8 cellular contexts compared by ENCODE assay signal in genomic region chr10:31083765-31084184, GRCh38. TPM values are rescaled to one million over a fixed set of nuclear protein-coding genes. Genes with fewer than 3 reads are reported as not detected.
A peak's percentile ranks its signal among the peaks of the same experiment; 100 is the strongest.
DNase-seq lines count a peak whose midpoint lies in the region; ATAC-seq and TF ChIP-seq lines count a peak whose summit lies in the region.

No MANE protein-coding gene starts in this region.

- H3K4me3 Mint-ChIP-seq in stimulated activated naive CD8-positive, alpha-beta T cell treated with anti-CD3 and anti-CD28 coated beads, Interleukin-15, Interleukin-2, amounts not matched to agents 100 ng/mL and 50 ng/mL, for 24 hours = no peak overlapping the region

- H3K4me1 Mint-ChIP-seq in stimulated activated naive CD8-positive, alpha-beta T cell treated with anti-CD3 and anti-CD28 coated beads, Interleukin-15, Interleukin-2, amounts not matched to agents 100 ng/mL and 50 ng/mL, for 24 hours (ENCODE audit: low read depth) = peaks cover 6% of the 10 kb centered on the region

- peak overlapping the region; percentile 11 for H3K27ac Mint-ChIP-seq in stimulated activated naive CD8-positive, alpha-beta T cell treated with anti-CD3 and anti-CD28 coated beads, Interleukin-15, Interleukin-2, amounts not matched to agents 100 ng/mL and 50 ng/mL, for 24 hours

- H3K36me3 ChIP-seq in mucosa of descending colon (ENCODE audit: low read depth) = no peaks in the 10 kb centered on the region

- no peaks in the 10 kb centered on the region for H3K9me3 Mint-ChIP-seq in stimulated activated naive CD8-positive, alpha-beta T cell treated with anti-CD3 and anti-CD28 coated beads, Interleukin-15, Interleukin-2, amounts not matched to agents 100 ng/mL and 50 ng/mL, for 24 hours

- H3K27me3 Mint-ChIP-seq in stimulated activated naive CD8-positive, alpha-beta T cell treated with anti-CD3 and anti-CD28 coated beads, Interleukin-15, Interleukin-2, amounts not matched to agents 100 ng/mL and 50 ng/mL, for 24 hours = no peaks in the 10 kb centered on the region

- H3K4me1 ChIP-seq in mucosa of descending colon (ENCODE audit: low read depth) = no peaks in the 10 kb centered on the region

- no peaks in the 10 kb centered on the region for H3K27me3 ChIP-seq in dorsolateral prefrontal cortex

- H3K27ac ChIP-seq in dorsolateral prefrontal cortex = no peak overlapping the region

- H3K9me3 ChIP-seq in mucosa of descending colon = no peaks in the 10 kb centered on the region

- ATAC-seq in mucosa of descending colon (peak; percentile 82), GM18870 (IDR thresholded peaks at IDR 0.05; ENCODE audit: unreplicated experiment) (no peak)

- DNase-seq in NCI-H524 (lab: John Stamatoyannopoulos, UW) (peak; percentile 50 to 81), NCI-H524 treated with DMSO at 0.1 percent for 48 hours (lab: John Stamatoyannopoulos, UW) (no peak), NCI-H226 (peak; percentile 45), dorsolateral prefrontal cortex (peak in 1 of 10 donors; percentile 30), mucosa of descending colon (peak in 2 of 3 donors; percentile 40 to 70)
- DNase-seq in activated CD4-positive, CD25-positive, alpha-beta regulatory T cell treated with anti-CD3 and anti-CD28 coated beads, Interleukin-2, amount 50 U/mL, for 72 hours = peak; percentile 52

- H3K36me3 Mint-ChIP-seq in stimulated activated naive CD8-positive, alpha-beta T cell treated with anti-CD3 and anti-CD28 coated beads, Interleukin-15, Interleukin-2, amounts not matched to agents 100 ng/mL and 50 ng/mL, for 24 hours (ENCODE audit: low read depth) = no peaks in the 10 kb centered on the region

- intact Hi-C loops in dorsolateral prefrontal cortex (cut with DNase I) (no loop called here), mucosa of descending colon (cut with DNase I, micrococcal nuclease) (no loop called here)

- TF ChIP-seq CTCF in dorsolateral prefrontal cortex (IDR thresholded peaks at IDR 0.05 in 54 of 56, conservative IDR thresholded peaks at IDR 0.05 in 2 of 56; ENCODE audit: low read depth in 1 of 56, partially characterized antibody in 56 of 56) = peak in 47 of 56 donors; percentile 18 to 65 (median 47)
- TF ChIP-seq CTCF in mucosa of descending colon (IDR thresholded peaks at IDR 0.05) = peak; percentile 15

- no peak overlapping the region for H3K4me3 ChIP-seq in dorsolateral prefrontal cortex
- H3K4me3 ChIP-seq in mucosa of descending colon = no peak overlapping the region

RNA-seq across cellular contexts. Expression of gene ZNF438, which starts 52.1 kb away (rescaled TPM):
- total RNA-seq in dorsolateral prefrontal cortex (10 to 100 TPM in 60 of 120 experiments, 1 to 10 TPM in 60; 6.7 to 14.1 (median 10.0) TPM), mucosa of descending colon (10 to 100 TPM in 1 of 3 donors, 1 to 10 TPM in 2; 4.7 to 12.3 (median 5.0) TPM)
